10 cellular contexts compared by ENCODE assay signal in the genomic region with DNA sequence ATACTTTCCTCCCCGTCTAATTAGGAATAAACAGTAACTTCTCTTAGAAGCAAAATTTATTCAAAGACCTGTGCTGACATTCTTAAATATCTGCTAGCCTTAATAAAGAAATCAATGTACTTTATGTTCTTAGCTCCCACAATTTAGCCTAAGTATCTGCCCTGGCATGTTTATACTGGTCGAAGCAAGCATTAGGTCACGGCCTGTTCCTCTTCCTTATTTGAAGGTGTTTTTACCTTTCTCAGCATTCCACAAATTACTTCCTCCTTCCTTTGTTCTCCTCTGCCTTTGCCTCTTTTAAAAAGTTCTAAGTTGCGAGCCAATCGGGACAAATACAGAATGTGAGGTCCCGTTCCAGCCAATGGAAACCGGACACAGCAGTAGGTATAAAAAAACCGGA. TPM values are rescaled to one million over a fixed set of nuclear protein-coding genes. Genes with fewer than 3 reads are reported as not detected.
"Had no signal": no experiment of that assay in that cellular context is flagged by ENCODE, and none has a peak within 500 bp of the region (broad histone marks: within the 10 kb centered on the region; RNA-seq: fewer than 3 reads in every experiment).

No MANE protein-coding gene starts in this region.

RNA-seq across cellular contexts. Expression of a gene that starts 52.4 kb away (rescaled TPM):
- total RNA-seq: heart left ventricle, lower leg skin, mucosa of gallbladder, osteoblast, pulmonary artery endothelial cell, sciatic nerve, skeletal muscle tissue, subcutaneous adipose tissue, tibial nerve, ureter had no signal
- polyA plus RNA-seq: heart left ventricle had no signal

RNA-seq across cellular contexts. Expression of a gene that starts 58.1 kb away (rescaled TPM):
- total RNA-seq: osteoblast, pulmonary artery endothelial cell had no signal
